Comparison of ENCODE assay signal across 18 cellular contexts in the genomic region with DNA sequence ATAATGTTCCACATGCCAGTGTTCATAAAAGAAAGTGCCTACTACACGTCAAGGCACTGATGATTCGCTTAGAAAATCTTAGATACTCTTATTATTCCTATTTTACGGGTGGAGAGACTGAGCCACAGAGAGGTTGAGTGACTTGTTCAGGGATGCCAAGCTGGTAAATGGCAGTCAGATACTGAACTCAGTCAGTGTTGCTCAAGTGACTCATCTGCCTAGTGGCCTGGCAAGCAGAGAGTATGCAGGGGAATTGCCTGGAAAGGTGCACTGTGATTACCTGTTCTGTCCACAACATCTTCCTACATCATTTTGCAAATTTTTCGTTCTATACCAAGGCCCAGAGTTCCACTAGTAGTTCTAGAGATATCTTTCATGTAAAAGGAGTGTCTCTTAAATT.
DNase-seq lines count a peak whose midpoint lies in the region; ATAC-seq and TF ChIP-seq lines count a peak whose summit lies in the region.
"Had no signal": no experiment of that assay in that cellular context is flagged by ENCODE, and none has a peak within 500 bp of the region (broad histone marks: within the 10 kb centered on the region; RNA-seq: fewer than 3 reads in every experiment).

No MANE protein-coding gene starts in this region.

- peaks cover 40% of the 10 kb centered on the region for H4K20me1 ChIP-seq in DOHH2 (ENCODE audit: control insufficient read depth, insufficient read depth, low read depth, low read length)
- no peaks in the 10 kb centered on the region for H4K20me1 ChIP-seq in PC-3 (ENCODE audit: low read length)

- BruUV-seq in PC-3 (replicated peaks; lab: Mats Ljungman, UMichigan), result no TSS peak

- peaks cover 41% of the 10 kb centered on the region for H3K4me1 Mint-ChIP-seq in endodermal cell

- ATAC-seq in activated CD4-positive, CD25-positive, alpha-beta regulatory T cell treated with anti-CD3 and anti-CD28 coated beads, Interleukin-2, amount 50 U/mL, for 24 hours, result peak; percentile 51 to 78
- ATAC-seq in PC-3 (peak; percentile 25; the same call in 1 of the 2 replicates), gastrocnemius medialis (no peak)
- ATAC-seq: Panc1 had no signal

- POLR2A ChIA-PET in PC-3 (lab: Charles Lee; ENCODE audit: unreplicated experiment), result no interaction called here

- no peak overlapping the region for H2AFZ ChIP-seq in PC-3 (ENCODE audit: low read length)
- H2AFZ ChIP-seq: neural progenitor cell had no signal

- H3K27me3 ChIP-seq in DOHH2 (ENCODE audit: control insufficient read depth, low read length), result peaks cover 23% of the 10 kb centered on the region
- no peaks in the 10 kb centered on the region for H3K27me3 ChIP-seq in PC-3 (ENCODE audit: low read length)
- no peaks in the 10 kb centered on the region for H3K27me3 ChIP-seq in gastrocnemius medialis
- no peaks in the 10 kb centered on the region for H3K27me3 ChIP-seq in endodermal cell (ENCODE audit: control insufficient read depth, insufficient read depth, low read length, poor library complexity, severe bottlenecking)
- H3K27me3 ChIP-seq: neural progenitor cell, thyroid gland had no signal

- H3K4me2 ChIP-seq in DOHH2 (ENCODE audit: low read length) (peak overlapping the region; percentile 73), PC-3 (ENCODE audit: low read length) (no peak overlapping the region)
- H3K4me2 ChIP-seq: neural progenitor cell had no signal

- H3K27ac ChIP-seq in DOHH2 (ENCODE audit: low read depth, low read length) (no peak overlapping the region), PC-3 (ENCODE audit: low read length) (no peak overlapping the region), gastrocnemius medialis (no peak overlapping the region), endodermal cell (ENCODE audit: low read depth, low read length) (no peak overlapping the region)
- H3K27ac ChIP-seq: C4-2B, neural progenitor cell, thyroid gland, WERI-Rb-1 had no signal

- no peak for TF ChIP-seq POLR2A in gastrocnemius medialis (IDR thresholded peaks at IDR 0.05)

- no peaks in the 10 kb centered on the region for H3K9me3 ChIP-seq in DOHH2 (ENCODE audit: control insufficient read depth, insufficient read depth, low read length)
- H3K9me3 ChIP-seq in PC-3 (ENCODE audit: low read length), result no peaks in the 10 kb centered on the region
- no peaks in the 10 kb centered on the region for H3K9me3 ChIP-seq in gastrocnemius medialis
- no peaks in the 10 kb centered on the region for H3K9me3 ChIP-seq in endodermal cell (ENCODE audit: control insufficient read depth, low read length)
- H3K9me3 ChIP-seq: thyroid gland had no signal

- peaks cover 93% of the 10 kb centered on the region for H3K4me1 ChIP-seq in DOHH2 (ENCODE audit: control insufficient read depth, low read length)
- peaks cover 23% of the 10 kb centered on the region for H3K4me1 ChIP-seq in PC-3 (ENCODE audit: insufficient read depth, low read length)
- H3K4me1 ChIP-seq in gastrocnemius medialis, result peaks cover 24 to 56% of the 10 kb centered on the region in 2 donors
- peaks cover 4% of the 10 kb centered on the region for H3K4me1 ChIP-seq in endodermal cell (ENCODE audit: control insufficient read depth, insufficient read depth, low read length)

- in situ Hi-C loops in GM13977 (cut with MboI; ENCODE audit: low pct_unique_long_range_greater_than_20kb, low sequenced_read_pairs, unreplicated experiment), result no loop called here
- in situ Hi-C loops in gastrocnemius medialis (cut with MboI; ENCODE audit: low sequenced_read_pairs in 4 of 4), result loop anchor here in 2 of 4 donors (10.0 kb wide), 2 partner anchors 316 to 436 kb away; no protein-coding TSS in a partner anchor

- no peak overlapping the region for H3K9ac ChIP-seq in PC-3 (ENCODE audit: low read length)
- no peak overlapping the region for H3K9ac ChIP-seq in endodermal cell (ENCODE audit: extremely low read depth, low read length, poor library complexity, severe bottlenecking)
- H3K9ac ChIP-seq: neural progenitor cell had no signal

- no peaks in the 10 kb centered on the region for H3K27me3 Mint-ChIP-seq in endodermal cell (ENCODE audit: insufficient read depth)

- TF ChIP-seq CTCF in DOHH2 (IDR thresholded peaks at IDR 0.05; ENCODE audit: low read depth, low read length, poor library complexity, severe bottlenecking) (no peak), PC-3 (conservative IDR thresholded peaks at IDR 0.05; ENCODE audit: low read depth, low read length) (no peak), GM13977 (IDR thresholded peaks at IDR 0.05; ENCODE audit: extremely low read depth, insufficient read depth, missing control alignments) (no peak), gastrocnemius medialis (IDR thresholded peaks at IDR 0.05 in 4 of 5, conservative IDR thresholded peaks at IDR 0.05 in 1 of 5) (no peak), endodermal cell (conservative IDR thresholded peaks at IDR 0.05) (no peak)

- intact Hi-C loops in PC-3 (cut with micrococcal nuclease), result no loop called here
- intact Hi-C loops in gastrocnemius medialis (cut with DNase I; ENCODE audit: low total_unique reads), result loop anchor here (10.0 kb wide), 1 partner anchor 156 kb away; no protein-coding TSS in a partner anchor

- CTCF ChIA-PET in PC-3 (lab: Charles Lee), result no interaction called here

- no peak for DNase-seq in activated CD4-positive, CD25-positive, alpha-beta regulatory T cell treated with anti-CD3 and anti-CD28 coated beads, Interleukin-2, amount 50 U/mL, for 72 hours
- peak; percentile 33 for DNase-seq in PC-3
- peak; percentile 61 for DNase-seq in islet precursor cell
- no peak for DNase-seq in GM13977 (ENCODE audit: low spot score)
- no peak for DNase-seq in gastrocnemius medialis
- DNase-seq in endodermal cell, result no peak
- DNase-seq: 8988T; activated CD8-positive, alpha-beta memory T cell treated with anti-CD3 and anti-CD28 coated beads, Interleukin-2, amount 50 U/mL, for 48 hours; NCI-H1930; NCI-H526 treated with DMSO at 0.1 percent for 48 hours; SW 1271; thyroid gland; WERI-Rb-1 had no signal

- H3K9me2 ChIP-seq in DOHH2 (replicated peaks; ENCODE audit: control insufficient read depth, low read length), result no peaks in the 10 kb centered on the region
- no peaks in the 10 kb centered on the region for H3K9me2 ChIP-seq in PC-3 (replicated peaks; ENCODE audit: low read length)

- H3K36me3 ChIP-seq in DOHH2 (ENCODE audit: control insufficient read depth, low read length), result no peaks in the 10 kb centered on the region
- no peaks in the 10 kb centered on the region for H3K36me3 ChIP-seq in PC-3 (ENCODE audit: low read depth, low read length)
- H3K36me3 ChIP-seq in gastrocnemius medialis, result no peaks in the 10 kb centered on the region
- H3K36me3 ChIP-seq in endodermal cell (ENCODE audit: control insufficient read depth, insufficient read depth, low read length), result no peaks in the 10 kb centered on the region
- H3K36me3 ChIP-seq: neural progenitor cell, thyroid gland, WERI-Rb-1 had no signal

- WGBS in endodermal cell (ENCODE audit: insufficient coverage in 1 of 2, insufficient read length in 1 of 2), 2 experiments, result 93 to 96% methylated on average over 3 to 4 of the region's 4 CpGs

- peaks cover 14% of the 10 kb centered on the region for H3F3A ChIP-seq in DOHH2 (ENCODE audit: control insufficient read depth, insufficient read depth)
- no peaks in the 10 kb centered on the region for H3F3A ChIP-seq in PC-3 (ENCODE audit: low read length, unreplicated experiment)

- H3K36me3 Mint-ChIP-seq in endodermal cell (ENCODE audit: low read depth), result no peaks in the 10 kb centered on the region

- peak overlapping the region; percentile 51; the same call in 1 of the 2 replicates for H3K4me3 ChIP-seq in DOHH2 (ENCODE audit: low read length)
- no peak overlapping the region for H3K4me3 ChIP-seq in PC-3 (ENCODE audit: low read length)
- H3K4me3 ChIP-seq in gastrocnemius medialis, result no peak overlapping the region
- H3K4me3 ChIP-seq in endodermal cell (ENCODE audit: low read length), result no peak overlapping the region
- H3K4me3 ChIP-seq: neural progenitor cell, thyroid gland had no signal

- no peaks in the 10 kb centered on the region for H3K9me3 Mint-ChIP-seq in endodermal cell

- H3K79me2 ChIP-seq in DOHH2 (ENCODE audit: control insufficient read depth, low read length) (peaks cover 80% of the 10 kb centered on the region), PC-3 (ENCODE audit: low read length) (peaks cover 44% of the 10 kb centered on the region)

- no peak overlapping the region for H3K27ac Mint-ChIP-seq in endodermal cell
- H3K27ac Mint-ChIP-seq: neural progenitor cell had no signal

- no peak overlapping the region for H3K4me3 Mint-ChIP-seq in endodermal cell
- H3K4me3 Mint-ChIP-seq: neural progenitor cell had no signal

Comparison
In these comparisons a context has a peak if more than half of its experiments do, and no peak if none do; other contexts are left out.
1. ATAC-seq: peak in activated CD4-positive, CD25-positive, alpha-beta regulatory T cell treated with anti-CD3 and anti-CD28 coated beads, Interleukin-2, amount 50 U/mL, for 24 hours (2 of 2) and PC-3 (single experiment); none in gastrocnemius medialis (0 of 2).
2. DNase-seq: peak in PC-3 (single experiment) and islet precursor cell (single experiment); none in activated CD4-positive, CD25-positive, alpha-beta regulatory T cell treated with anti-CD3 and anti-CD28 coated beads, Interleukin-2, amount 50 U/mL, for 72 hours (single experiment), GM13977 (single experiment), gastrocnemius medialis (0 of 2) and endodermal cell (single experiment).